In the genomic region with DNA sequence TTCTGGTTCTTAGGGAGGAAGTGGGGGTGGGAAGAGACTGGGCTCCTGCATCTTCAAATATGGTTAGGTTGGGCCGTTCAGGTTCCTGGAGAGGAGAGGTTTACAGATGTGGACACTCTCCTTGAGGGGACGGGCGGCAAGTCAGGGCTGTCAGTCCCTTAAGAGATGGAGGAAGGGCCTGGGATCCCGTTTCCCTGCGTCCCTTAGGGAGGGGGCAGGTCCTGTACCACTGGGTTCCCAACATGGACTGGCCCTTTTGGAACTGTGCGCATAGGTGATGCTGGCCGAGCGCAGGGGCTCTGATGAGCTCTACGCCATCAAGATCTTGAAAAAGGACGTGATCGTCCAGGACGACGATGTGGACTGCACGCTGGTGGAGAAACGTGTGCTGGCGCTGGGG, we compare ENCODE assay signal across 1 cellular context.
TF ChIP-seq lines count a peak whose summit lies in the region.

No MANE protein-coding gene starts in this region.

TF ChIP-seq in H1, 55 proteins besides CTCF, POLR2A, EP300 and RAD21:
- TF ChIP-seq, protein P1, sequence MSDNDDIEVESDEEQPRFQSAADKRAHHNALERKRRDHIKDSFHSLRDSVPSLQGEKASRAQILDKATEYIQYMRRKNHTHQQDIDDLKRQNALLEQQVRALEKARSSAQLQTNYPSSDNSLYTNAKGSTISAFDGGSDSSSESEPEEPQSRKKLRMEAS (IDR thresholded peaks at IDR 0.05) = no peak
- TF ChIP-seq USF2 (IDR thresholded peaks at IDR 0.05; ENCODE audit: low read length) (no peak), SIRT6 (IDR thresholded peaks at IDR 0.05; ENCODE audit: low read length) (no peak), POU5F1 (IDR thresholded peaks at IDR 0.05; ENCODE audit: low read depth, low read length) (no peak), SP4 (IDR thresholded peaks at IDR 0.05; ENCODE audit: low read length) (no peak), KDM1A (IDR thresholded peaks at IDR 0.05; ENCODE audit: borderline replicate concordance, low read length) (no peak), HDAC2 (IDR thresholded peaks at IDR 0.05; ENCODE audit: borderline replicate concordance in 1 of 2, low read depth in 2 of 2, low read length in 2 of 2) (no peak), BRCA1 (IDR thresholded peaks at IDR 0.05; ENCODE audit: low read depth, low read length) (no peak), CHD1 (IDR thresholded peaks at IDR 0.05; ENCODE audit: low read depth, low read length) (no peak), EZH2 (IDR thresholded peaks at IDR 0.05; ENCODE audit: low read depth, low read length, severe bottlenecking) (no peak), SAP30 (IDR thresholded peaks at IDR 0.05; ENCODE audit: insufficient read depth, insufficient replicate concordance, low read length) (no peak), HDAC6 (IDR thresholded peaks at IDR 0.05; ENCODE audit: low read depth, low read length) (no peak), CREB1 (IDR thresholded peaks at IDR 0.05) (no peak), SP2 (IDR thresholded peaks at IDR 0.05; ENCODE audit: low read length) (no peak), JUND (IDR thresholded peaks at IDR 0.05; ENCODE audit: low read length) (no peak), KDM5A (IDR thresholded peaks at IDR 0.05; ENCODE audit: low read length) (no peak), JUN (IDR thresholded peaks at IDR 0.05; ENCODE audit: low read depth, low read length) (no peak)
- TF ChIP-seq, protein P2, sequence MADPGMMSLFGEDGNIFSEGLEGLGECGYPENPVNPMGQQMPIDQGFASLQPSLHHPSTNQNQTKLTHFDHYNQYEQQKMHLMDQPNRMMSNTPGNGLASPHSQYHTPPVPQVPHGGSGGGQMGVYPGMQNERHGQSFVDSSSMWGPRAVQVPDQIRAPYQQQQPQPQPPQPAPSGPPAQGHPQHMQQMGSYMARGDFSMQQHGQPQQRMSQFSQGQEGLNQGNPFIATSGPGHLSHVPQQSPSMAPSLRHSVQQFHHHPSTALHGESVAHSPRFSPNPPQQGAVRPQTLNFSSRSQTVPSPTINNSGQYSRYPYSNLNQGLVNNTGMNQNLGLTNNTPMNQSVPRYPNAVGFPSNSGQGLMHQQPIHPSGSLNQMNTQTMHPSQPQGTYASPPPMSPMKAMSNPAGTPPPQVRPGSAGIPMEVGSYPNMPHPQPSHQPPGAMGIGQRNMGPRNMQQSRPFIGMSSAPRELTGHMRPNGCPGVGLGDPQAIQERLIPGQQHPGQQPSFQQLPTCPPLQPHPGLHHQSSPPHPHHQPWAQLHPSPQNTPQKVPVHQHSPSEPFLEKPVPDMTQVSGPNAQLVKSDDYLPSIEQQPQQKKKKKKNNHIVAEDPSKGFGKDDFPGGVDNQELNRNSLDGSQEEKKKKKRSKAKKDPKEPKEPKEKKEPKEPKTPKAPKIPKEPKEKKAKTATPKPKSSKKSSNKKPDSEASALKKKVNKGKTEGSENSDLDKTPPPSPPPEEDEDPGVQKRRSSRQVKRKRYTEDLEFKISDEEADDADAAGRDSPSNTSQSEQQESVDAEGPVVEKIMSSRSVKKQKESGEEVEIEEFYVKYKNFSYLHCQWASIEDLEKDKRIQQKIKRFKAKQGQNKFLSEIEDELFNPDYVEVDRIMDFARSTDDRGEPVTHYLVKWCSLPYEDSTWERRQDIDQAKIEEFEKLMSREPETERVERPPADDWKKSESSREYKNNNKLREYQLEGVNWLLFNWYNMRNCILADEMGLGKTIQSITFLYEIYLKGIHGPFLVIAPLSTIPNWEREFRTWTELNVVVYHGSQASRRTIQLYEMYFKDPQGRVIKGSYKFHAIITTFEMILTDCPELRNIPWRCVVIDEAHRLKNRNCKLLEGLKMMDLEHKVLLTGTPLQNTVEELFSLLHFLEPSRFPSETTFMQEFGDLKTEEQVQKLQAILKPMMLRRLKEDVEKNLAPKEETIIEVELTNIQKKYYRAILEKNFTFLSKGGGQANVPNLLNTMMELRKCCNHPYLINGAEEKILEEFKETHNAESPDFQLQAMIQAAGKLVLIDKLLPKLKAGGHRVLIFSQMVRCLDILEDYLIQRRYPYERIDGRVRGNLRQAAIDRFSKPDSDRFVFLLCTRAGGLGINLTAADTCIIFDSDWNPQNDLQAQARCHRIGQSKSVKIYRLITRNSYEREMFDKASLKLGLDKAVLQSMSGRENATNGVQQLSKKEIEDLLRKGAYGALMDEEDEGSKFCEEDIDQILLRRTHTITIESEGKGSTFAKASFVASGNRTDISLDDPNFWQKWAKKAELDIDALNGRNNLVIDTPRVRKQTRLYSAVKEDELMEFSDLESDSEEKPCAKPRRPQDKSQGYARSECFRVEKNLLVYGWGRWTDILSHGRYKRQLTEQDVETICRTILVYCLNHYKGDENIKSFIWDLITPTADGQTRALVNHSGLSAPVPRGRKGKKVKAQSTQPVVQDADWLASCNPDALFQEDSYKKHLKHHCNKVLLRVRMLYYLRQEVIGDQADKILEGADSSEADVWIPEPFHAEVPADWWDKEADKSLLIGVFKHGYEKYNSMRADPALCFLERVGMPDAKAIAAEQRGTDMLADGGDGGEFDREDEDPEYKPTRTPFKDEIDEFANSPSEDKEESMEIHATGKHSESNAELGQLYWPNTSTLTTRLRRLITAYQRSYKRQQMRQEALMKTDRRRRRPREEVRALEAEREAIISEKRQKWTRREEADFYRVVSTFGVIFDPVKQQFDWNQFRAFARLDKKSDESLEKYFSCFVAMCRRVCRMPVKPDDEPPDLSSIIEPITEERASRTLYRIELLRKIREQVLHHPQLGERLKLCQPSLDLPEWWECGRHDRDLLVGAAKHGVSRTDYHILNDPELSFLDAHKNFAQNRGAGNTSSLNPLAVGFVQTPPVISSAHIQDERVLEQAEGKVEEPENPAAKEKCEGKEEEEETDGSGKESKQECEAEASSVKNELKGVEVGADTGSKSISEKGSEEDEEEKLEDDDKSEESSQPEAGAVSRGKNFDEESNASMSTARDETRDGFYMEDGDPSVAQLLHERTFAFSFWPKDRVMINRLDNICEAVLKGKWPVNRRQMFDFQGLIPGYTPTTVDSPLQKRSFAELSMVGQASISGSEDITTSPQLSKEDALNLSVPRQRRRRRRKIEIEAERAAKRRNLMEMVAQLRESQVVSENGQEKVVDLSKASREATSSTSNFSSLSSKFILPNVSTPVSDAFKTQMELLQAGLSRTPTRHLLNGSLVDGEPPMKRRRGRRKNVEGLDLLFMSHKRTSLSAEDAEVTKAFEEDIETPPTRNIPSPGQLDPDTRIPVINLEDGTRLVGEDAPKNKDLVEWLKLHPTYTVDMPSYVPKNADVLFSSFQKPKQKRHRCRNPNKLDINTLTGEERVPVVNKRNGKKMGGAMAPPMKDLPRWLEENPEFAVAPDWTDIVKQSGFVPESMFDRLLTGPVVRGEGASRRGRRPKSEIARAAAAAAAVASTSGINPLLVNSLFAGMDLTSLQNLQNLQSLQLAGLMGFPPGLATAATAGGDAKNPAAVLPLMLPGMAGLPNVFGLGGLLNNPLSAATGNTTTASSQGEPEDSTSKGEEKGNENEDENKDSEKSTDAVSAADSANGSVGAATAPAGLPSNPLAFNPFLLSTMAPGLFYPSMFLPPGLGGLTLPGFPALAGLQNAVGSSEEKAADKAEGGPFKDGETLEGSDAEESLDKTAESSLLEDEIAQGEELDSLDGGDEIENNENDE (IDR thresholded peaks at IDR 0.05; ENCODE audit: insufficient replicate concordance, low read length) = no peak
- TF ChIP-seq, protein P3, sequence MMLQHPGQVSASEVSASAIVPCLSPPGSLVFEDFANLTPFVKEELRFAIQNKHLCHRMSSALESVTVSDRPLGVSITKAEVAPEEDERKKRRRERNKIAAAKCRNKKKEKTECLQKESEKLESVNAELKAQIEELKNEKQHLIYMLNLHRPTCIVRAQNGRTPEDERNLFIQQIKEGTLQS (IDR thresholded peaks at IDR 0.05; ENCODE audit: insufficient read depth, low read depth, low read length) = no peak
